ENCODE assay signal across 2 cellular contexts in genomic region chr20:55517584-55517983, GRCh38.
A peak's percentile ranks its signal among the peaks of the same experiment; 100 is the strongest.
DNase-seq lines count a peak whose midpoint lies in the region; ATAC-seq, FAIRE-seq and TF ChIP-seq lines count a peak whose summit lies in the region.
"Not testable (repeated sequence)": the region's sequence is repeated elsewhere in the genome, so short reads cannot be mapped to it uniquely, and the experiment has no call there.

No MANE protein-coding gene starts in this region.

- not testable (repeated sequence) for H3K27me3 ChIP-seq in HepG2 (ENCODE audit: control insufficient read depth in 1 of 2, insufficient read depth in 2 of 2, low read length in 2 of 2)

- FAIRE-seq in HepG2 (lab: Jason Lieb, UNC): not testable (repeated sequence)

- not testable (repeated sequence) for H3K79me2 ChIP-seq in HepG2 (ENCODE audit: insufficient read depth, low read length)

- DNase-seq in HepG2 (ENCODE audit: low spot score): not testable (repeated sequence)

- not testable (repeated sequence) for H2AFZ ChIP-seq in HepG2 (ENCODE audit: low read length)

- not testable (repeated sequence) for H3K4me2 ChIP-seq in HepG2 (ENCODE audit: low read depth, low read length)

- H3K9me3 ChIP-seq in HEK293 (ENCODE audit: control insufficient read depth, insufficient read depth, low read depth, low read length): not testable (repeated sequence)
- peaks cover 99% of the 10 kb centered on the region for H3K9me3 ChIP-seq in HepG2 (ENCODE audit: low read length)

- H3K4me1 ChIP-seq in HEK293 (ENCODE audit: control insufficient read depth, insufficient read depth, low read length); HepG2 (ENCODE audit: insufficient read depth, low read length): not testable (repeated sequence)

- H3K36me3 ChIP-seq in HEK293 (ENCODE audit: control insufficient read depth in 2 of 2, insufficient read depth in 1 of 2, low read length in 2 of 2); HepG2 (replicated peaks in 1 of 2; ENCODE audit: control insufficient read depth in 1 of 2, insufficient read depth in 2 of 2, low read length in 2 of 2): not testable (repeated sequence)

- TF ChIP-seq POLR2A in HepG2 (IDR thresholded peaks at IDR 0.05; ENCODE audit: insufficient read depth in 1 of 2, low read depth in 2 of 2, low read length in 2 of 2): not testable (repeated sequence)

- not testable (repeated sequence) for BruUV-seq in HepG2 (replicated peaks; lab: Mats Ljungman, UMichigan)

- intact Hi-C loops in HepG2 (cut with micrococcal nuclease; ENCODE audit: unreplicated experiment): not testable (repeated sequence)

- H4K20me1 ChIP-seq in HepG2 (ENCODE audit: insufficient read depth, low read length): not testable (repeated sequence)

- H3K9ac ChIP-seq in HepG2 (ENCODE audit: insufficient read depth, low read depth, low read length): not testable (repeated sequence)

- TF ChIP-seq EP300 in HepG2 (IDR thresholded peaks at IDR 0.05; ENCODE audit: low read depth in 2 of 2, low read length in 2 of 2); HepG2 (CRISPR knock-in tag; IDR thresholded peaks at IDR 0.05; ENCODE audit: borderline replicate concordance): not testable (repeated sequence)

- H3K27ac ChIP-seq in HEK293 (ENCODE audit: extremely low read depth, low read depth, low read length); HepG2 (ENCODE audit: extremely low read length, insufficient read depth, low read length): not testable (repeated sequence)

- TF ChIP-seq CTCF in HEK293 (tag by site-specific recombination; IDR thresholded peaks at IDR 0.05); HepG2 (CRISPR knock-in tag; IDR thresholded peaks at IDR 0.05): not testable (repeated sequence)

- CTCF ChIA-PET in HEK293 (lab: Yijun Ruan, JAX); HepG2 (lab: Yijun Ruan, JAX; ENCODE audit: low intra/inter-chr PET ratio, low total read pairs): not testable (repeated sequence)

- in situ Hi-C loops in HepG2 (cut with HindIII; ENCODE audit: extremely low pct_ligation_motif_present, low pct_unique_long_range_greater_than_20kb): not testable (repeated sequence)

- not testable (repeated sequence) for ATAC-seq in HepG2

- POLR2A ChIA-PET in HEK293 (lab: Yijun Ruan, JAX); HepG2 (lab: Yijun Ruan, JAX): not testable (repeated sequence)

- not testable (repeated sequence) for TF ChIP-seq RAD21 in HepG2 (CRISPR knock-in tag; IDR thresholded peaks at IDR 0.05)

- not testable (repeated sequence) for H3K4me3 ChIP-seq in HEK293 (ENCODE audit: low read depth, low read length); HepG2 (replicated peaks in 1 of 3; ENCODE audit: insufficient read depth in 1 of 3, low read depth in 2 of 3, low read length in 3 of 3)

TF ChIP-seq in HEK293, 187 proteins besides CTCF, POLR2A, EP300 and RAD21:
- TF ChIP-seq ATF2 (tag by site-specific recombination; IDR thresholded peaks at IDR 0.05; ENCODE audit: low read depth): 0 out of 2 replicates have a peak, but pooled peaks have one; percentile 34

TF ChIP-seq in HepG2, 621 proteins besides CTCF, POLR2A, EP300 and RAD21:
- peak; percentile 92 for TF ChIP-seq ATF7 (IDR thresholded peaks at IDR 0.05)
- not testable (repeated sequence) for TF ChIP-seq ATF7 (CRISPR knock-in tag; IDR thresholded peaks at IDR 0.05)
TF ChIP-seq in HepG2: peak in this region for 1; not testable (repeated sequence) for 620.
